In the genomic region with DNA sequence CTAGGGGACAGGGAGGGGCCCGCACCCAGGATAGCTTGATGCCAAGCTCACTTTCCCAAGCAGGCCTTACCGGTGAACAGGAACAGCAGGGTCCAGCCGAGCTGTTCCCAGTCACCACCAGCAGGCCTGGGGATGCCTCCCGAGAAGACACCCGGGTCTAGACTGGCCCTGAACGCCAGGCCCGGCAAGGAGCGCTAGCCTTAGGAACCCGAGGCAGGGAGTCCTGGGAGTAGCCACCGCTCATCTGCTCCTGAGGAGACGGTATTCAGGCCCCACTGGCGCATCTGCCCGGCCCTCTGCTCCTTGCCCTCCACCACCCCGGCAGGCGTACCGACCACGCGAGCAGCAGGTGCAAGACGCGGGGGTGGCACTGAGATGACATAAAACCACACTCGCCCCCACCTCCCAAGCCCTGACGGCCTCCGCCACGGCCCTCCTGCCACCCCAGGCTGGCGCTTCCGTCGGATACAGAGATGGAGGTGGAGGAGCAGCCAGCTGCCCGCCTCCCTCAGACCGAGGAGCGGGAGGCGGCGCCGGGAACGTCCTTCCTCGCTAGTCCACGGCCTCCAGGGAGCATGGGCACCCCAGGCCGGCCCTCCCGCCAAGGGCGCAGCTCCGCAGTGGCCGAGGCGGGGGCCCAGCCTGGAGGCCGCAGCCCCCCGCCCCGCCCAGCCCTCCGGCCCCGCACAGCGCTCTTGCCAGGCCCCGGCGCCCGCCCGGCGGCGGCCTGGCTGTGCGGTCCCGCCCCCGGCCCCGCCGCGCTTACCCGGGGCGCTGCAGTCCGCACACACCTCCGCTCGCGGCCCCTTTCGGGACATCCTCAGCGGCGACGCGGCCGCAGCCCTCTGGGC, we compare ENCODE assay signal across 8 cellular contexts. TPM values are rescaled to one million over a fixed set of nuclear protein-coding genes. Genes with fewer than 3 reads are reported as not detected.
DNase-seq lines count a peak whose midpoint lies in the region; ATAC-seq and TF ChIP-seq lines count a peak whose summit lies in the region.

No MANE protein-coding gene starts in this region.

- TF ChIP-seq CTCF in BE2C (IDR thresholded peaks at IDR 0.05; ENCODE audit: low read depth, low read length) (no peak), tibial nerve (IDR thresholded peaks at IDR 0.05) (no peak)

- H3K27ac ChIP-seq in muscle layer of colon (ENCODE audit: low read depth, low read length) (peak overlapping the region; percentile 96), tibial nerve (peak overlapping the region; percentile 80 to 95 (median 88))

- H3K4me3 ChIP-seq in BE2C (ENCODE audit: low read depth, low read length): peak overlapping the region; percentile 66
- peak overlapping the region; percentile 73 to 84 for H3K4me3 ChIP-seq in muscle layer of colon (ENCODE audit: low read depth in 1 of 2, low read length in 2 of 2)
- H3K4me3 ChIP-seq in tibial nerve: peak overlapping the region; percentile 81 to 97 (median 92)

- 0 to 1% methylated on average over 27 to 47 of the region's 72 CpGs for WGBS in tibial nerve, 2 donors

- peak in 1 of 2 donors; percentile 30 for TF ChIP-seq EP300 in tibial nerve (IDR thresholded peaks at IDR 0.05)

- DNase-seq in BE2C (no peak), HuH-7 (ENCODE audit: low spot score) (peak; percentile 65), tibial nerve (ENCODE audit: low spot score in 2 of 2) (no peak), NCI-H187 treated with DMSO at 0.1 percent for 48 hours (lab: John Stamatoyannopoulos, UW) (no peak)
- peak; percentile 62 for DNase-seq in activated CD4-positive, CD25-positive, alpha-beta regulatory T cell treated with anti-CD3 and anti-CD28 coated beads, Interleukin-2, amount 50 U/mL, for 72 hours
- peak; percentile 40 for DNase-seq in effector CD4-positive, alpha-beta T cell

- peak overlapping the region; percentile 60 for H3K9ac ChIP-seq in muscle layer of colon (ENCODE audit: low read length)

- TF ChIP-seq POLR2A in tibial nerve (IDR thresholded peaks at IDR 0.05): no peak

- H3K36me3 ChIP-seq in BE2C (no peaks in the 10 kb centered on the region), muscle layer of colon (ENCODE audit: insufficient read depth, low read length) (no peaks in the 10 kb centered on the region), tibial nerve (no peaks in the 10 kb centered on the region)

- ATAC-seq in GM19324 (IDR thresholded peaks at IDR 0.05; ENCODE audit: low FRiP score, unreplicated experiment): peak; percentile 31

- H3K9me3 ChIP-seq in BE2C (no peaks in the 10 kb centered on the region), muscle layer of colon (ENCODE audit: low read length) (no peaks in the 10 kb centered on the region), tibial nerve (no peaks in the 10 kb centered on the region)

- H3K4me1 ChIP-seq in BE2C (peaks cover 14% of the 10 kb centered on the region), muscle layer of colon (ENCODE audit: insufficient read depth, low read length) (peaks cover 66% of the 10 kb centered on the region), tibial nerve (peaks cover 0 to 84% (median 67%) of the 10 kb centered on the region in 4 donors)

- H3K27me3 ChIP-seq in BE2C (no peaks in the 10 kb centered on the region), muscle layer of colon (ENCODE audit: control insufficient read depth in 1 of 2, insufficient read depth in 2 of 2, low read length in 2 of 2) (no peaks in the 10 kb centered on the region), tibial nerve (no peaks in the 10 kb centered on the region)

RNA-seq across cellular contexts. Expression of a gene that starts 0.7 kb away (rescaled TPM):
- 48.9 TPM for polyA plus RNA-seq in BE2C (2012; ENCODE audit: insufficient read depth, insufficient read length, low read depth)
- 100 to 1,000 TPM in 1 of 4 donors, 10 to 100 TPM in 3; 51.3 to 100 (median 89.7) TPM for total RNA-seq in tibial nerve

RNA-seq across cellular contexts. Expression of a gene that starts 4.1 kb away (rescaled TPM):
- 84.2 TPM for polyA plus RNA-seq in BE2C (2012; ENCODE audit: insufficient read depth, insufficient read length, low read depth)
- 10 to 100 TPM; 19.0 to 50.1 (median 26.4) TPM for total RNA-seq in tibial nerve

RNA-seq across cellular contexts. Expression of a gene that starts 20.3 kb away (rescaled TPM):
- 11.0 TPM for polyA plus RNA-seq in BE2C (2012; ENCODE audit: insufficient read depth, insufficient read length, low read depth)
- 100 to 1,000 TPM; 119 to 188 (median 152) TPM for total RNA-seq in tibial nerve

RNA-seq across cellular contexts. Expression of a gene that starts 21.9 kb away (rescaled TPM):
- polyA plus RNA-seq in BE2C (2012; ENCODE audit: insufficient read depth, insufficient read length, low read depth): 0.12 TPM
- 10 to 100 TPM; 25.7 to 32.7 (median 30.3) TPM for total RNA-seq in tibial nerve

RNA-seq across cellular contexts. Expression of a gene that starts 33.9 kb away (rescaled TPM):
- 7.5 TPM for polyA plus RNA-seq in BE2C (2012; ENCODE audit: insufficient read depth, insufficient read length, low read depth)
- 100 to 1,000 TPM in 2 of 4 donors, 10 to 100 TPM in 2; 34.5 to 139 (median 83.1) TPM for total RNA-seq in tibial nerve

Comparison
In these comparisons a context has a peak if more than half of its experiments do, and no peak if none do; other contexts are left out.
1. DNase-seq: peak in HuH-7 (single experiment), activated CD4-positive, CD25-positive, alpha-beta regulatory T cell treated with anti-CD3 and anti-CD28 coated beads, Interleukin-2, amount 50 U/mL, for 72 hours (single experiment) and effector CD4-positive, alpha-beta T cell (single experiment); none in BE2C (single experiment), tibial nerve (0 of 2) and NCI-H187 treated with DMSO at 0.1 percent for 48 hours (single experiment).
2. Peak in every context shown above with its lines, with median percentiles within 50 percentile points of each other: H3K4me3 ChIP-seq.